ENCODE assay signal across 8 cellular contexts in the genomic region with DNA sequence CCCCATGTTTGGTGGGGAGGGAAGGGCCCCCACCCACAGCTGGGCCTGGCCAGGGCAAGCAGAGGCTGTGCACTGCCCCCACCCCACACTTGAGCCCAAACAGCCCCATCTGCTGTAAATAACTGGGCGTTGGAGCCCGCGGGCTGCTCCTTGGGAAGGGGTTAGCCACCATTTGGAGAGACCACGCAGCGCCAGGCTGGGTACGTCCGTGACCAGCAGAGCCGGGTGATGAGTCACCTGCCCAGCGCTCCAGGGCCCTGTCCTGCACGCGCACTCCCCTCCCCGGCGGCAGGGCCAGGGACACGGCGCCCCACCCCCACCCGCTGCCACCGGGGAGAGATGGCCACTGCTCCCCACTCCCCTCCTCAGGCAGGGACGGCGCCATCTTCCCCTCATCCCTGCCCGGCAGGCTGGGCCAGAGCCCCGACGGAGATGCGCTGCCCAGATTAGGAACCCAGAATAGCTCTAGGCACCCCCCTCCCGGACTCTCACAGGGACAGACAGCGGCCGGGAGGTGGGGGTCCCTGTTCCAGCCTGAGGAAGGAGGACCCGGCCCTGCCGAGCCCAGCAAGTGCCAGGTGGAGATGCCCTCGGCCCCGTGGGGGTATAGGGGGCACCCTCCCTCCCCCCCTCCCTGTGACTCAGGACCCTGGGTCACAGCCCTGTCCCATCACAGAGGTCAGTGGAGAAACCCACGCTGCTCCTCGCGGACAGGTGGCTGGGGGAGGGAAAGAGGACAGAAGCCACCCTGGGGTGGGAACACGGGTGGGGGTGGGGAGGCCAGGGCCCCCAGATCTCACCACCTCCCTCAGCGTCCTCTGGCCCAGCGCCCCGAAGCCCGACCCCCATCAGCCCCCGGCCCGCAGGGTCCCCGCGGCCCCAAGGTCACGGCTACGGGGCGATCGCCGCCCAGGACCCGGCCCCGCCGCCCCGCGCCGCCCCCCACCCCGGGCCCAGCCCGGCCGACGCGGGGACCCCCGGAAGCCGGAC. TPM values are rescaled to one million over a fixed set of nuclear protein-coding genes. Genes with fewer than 3 reads are reported as not detected.
DNase-seq lines count a peak whose midpoint lies in the region; ATAC-seq lines count a peak whose summit lies in the region.

No MANE protein-coding gene starts in this region.

- POLR2A ChIA-PET in activated CD4-positive, alpha-beta T cell treated with anti-CD3 and anti-CD28 coated beads for 36 hours (lab: Charles Lee), result no interaction called here
- POLR2A ChIA-PET in activated CD4-positive, alpha-beta T cell treated with anti-CD3 and anti-CD28 coated beads, Interleukin-2, amount 10 ng/mL, durations not matched to agents 7 days and 5 days (lab: Charles Lee), result no interaction called here

- H3K27ac Mint-ChIP-seq in memory B cell, result no peak overlapping the region
- no peak overlapping the region for H3K27ac Mint-ChIP-seq in activated CD4-positive, alpha-beta T cell treated with anti-CD3 and anti-CD28 coated beads for 36 hours
- no peak overlapping the region for H3K27ac Mint-ChIP-seq in activated CD4-positive, alpha-beta T cell treated with anti-CD3 and anti-CD28 coated beads, Interleukin-2, amount 10 ng/mL, durations not matched to agents 7 days and 5 days

- no peak for ATAC-seq in memory B cell (ENCODE audit: low read depth)
- ATAC-seq in activated CD4-positive, alpha-beta T cell treated with anti-CD3 and anti-CD28 coated beads for 36 hours, result no peak

- H3K27me3 ChIP-seq in BLaER1, result peaks cover 10% of the 10 kb centered on the region; the same call in 1 of the 2 replicates

- no peaks in the 10 kb centered on the region for H3K9me3 ChIP-seq in BLaER1

- intact Hi-C loops in activated CD4-positive, alpha-beta T cell treated with anti-CD3 and anti-CD28 coated beads for 36 hours (cut with DNase I, micrococcal nuclease), result loop anchor here in 1 of 2 experiments (2.0 kb wide), 1 partner anchor 23 kb away; a partner anchor contains a TSS

- CTCF ChIA-PET in activated CD4-positive, alpha-beta T cell treated with anti-CD3 and anti-CD28 coated beads for 36 hours (lab: Charles Lee), result interaction anchor here (0.5 to 0.6 kb wide), 2 partner anchors 283 to 689 kb away, joined by 3 to 4 read pairs; no protein-coding TSS in a partner anchor
- CTCF ChIA-PET in activated CD4-positive, alpha-beta T cell treated with anti-CD3 and anti-CD28 coated beads, Interleukin-2, amount 10 ng/mL, durations not matched to agents 7 days and 5 days (lab: Charles Lee), result interaction anchor here (2.5 kb wide), 1 partner anchor 39 kb away, joined by 5 read pairs; a partner anchor contains a TSS

- H3K27ac ChIP-seq in BLaER1 (peak overlapping the region; percentile 56; the same call in 1 of the 2 replicates), cingulate gyrus (ENCODE audit: low read depth, low read length) (peak overlapping the region; percentile 19)

- H3K4me1 ChIP-seq in BLaER1, result peaks cover 70% of the 10 kb centered on the region

- peak overlapping the region; percentile 97 for H3K4me2 ChIP-seq in BLaER1

- peaks cover 2% of the 10 kb centered on the region for H3K4me1 Mint-ChIP-seq in memory B cell
- peaks cover 2% of the 10 kb centered on the region for H3K4me1 Mint-ChIP-seq in activated CD4-positive, alpha-beta T cell treated with anti-CD3 and anti-CD28 coated beads for 36 hours
- H3K4me1 Mint-ChIP-seq in activated CD4-positive, alpha-beta T cell treated with anti-CD3 and anti-CD28 coated beads, Interleukin-2, amount 10 ng/mL, durations not matched to agents 7 days and 5 days, result peaks cover 2% of the 10 kb centered on the region

- no peaks in the 10 kb centered on the region for H3K36me3 Mint-ChIP-seq in memory B cell
- no peaks in the 10 kb centered on the region for H3K36me3 Mint-ChIP-seq in activated CD4-positive, alpha-beta T cell treated with anti-CD3 and anti-CD28 coated beads for 36 hours (ENCODE audit: low read depth)
- H3K36me3 Mint-ChIP-seq in activated CD4-positive, alpha-beta T cell treated with anti-CD3 and anti-CD28 coated beads, Interleukin-2, amount 10 ng/mL, durations not matched to agents 7 days and 5 days (ENCODE audit: low read depth), result no peaks in the 10 kb centered on the region

- DNase-seq in LoVo (ENCODE audit: low spot score) (peak; percentile 19), memory B cell (ENCODE audit: low spot score in 2 of 2) (no peak), NCI-H2107 (lab: John Stamatoyannopoulos, UW) (no peak)
- DNase-seq in activated CD4-positive, alpha-beta T cell treated with anti-CD3 and anti-CD28 coated beads for 36 hours, result no peak
- DNase-seq in activated CD4-positive, alpha-beta T cell treated with anti-CD3 and anti-CD28 coated beads, Interleukin-2, amount 10 ng/mL, durations not matched to agents 7 days and 5 days, result no peak
- no peak for DNase-seq in NK-92 treated with Interleukin-12 subunit alpha and Interleukin-12 subunit beta, amount 100 ng/mL, for 24 hours (lab: John Stamatoyannopoulos, UW)

- H3K36me3 ChIP-seq in BLaER1, result peaks cover 27% of the 10 kb centered on the region

- peak overlapping the region; percentile 73 for H3K4me3 Mint-ChIP-seq in memory B cell
- H3K4me3 Mint-ChIP-seq in activated CD4-positive, alpha-beta T cell treated with anti-CD3 and anti-CD28 coated beads for 36 hours, result no peak overlapping the region
- H3K4me3 Mint-ChIP-seq in activated CD4-positive, alpha-beta T cell treated with anti-CD3 and anti-CD28 coated beads, Interleukin-2, amount 10 ng/mL, durations not matched to agents 7 days and 5 days, result no peak overlapping the region

- H3K9me3 Mint-ChIP-seq in memory B cell, result no peaks in the 10 kb centered on the region
- H3K9me3 Mint-ChIP-seq in activated CD4-positive, alpha-beta T cell treated with anti-CD3 and anti-CD28 coated beads for 36 hours (ENCODE audit: low read depth), result no peaks in the 10 kb centered on the region
- no peaks in the 10 kb centered on the region for H3K9me3 Mint-ChIP-seq in activated CD4-positive, alpha-beta T cell treated with anti-CD3 and anti-CD28 coated beads, Interleukin-2, amount 10 ng/mL, durations not matched to agents 7 days and 5 days

- H3K27me3 Mint-ChIP-seq in memory B cell, result peaks cover 6% of the 10 kb centered on the region
- peaks cover 12% of the 10 kb centered on the region for H3K27me3 Mint-ChIP-seq in activated CD4-positive, alpha-beta T cell treated with anti-CD3 and anti-CD28 coated beads for 36 hours
- H3K27me3 Mint-ChIP-seq in activated CD4-positive, alpha-beta T cell treated with anti-CD3 and anti-CD28 coated beads, Interleukin-2, amount 10 ng/mL, durations not matched to agents 7 days and 5 days, result peaks cover 20% of the 10 kb centered on the region

- peaks cover 48% of the 10 kb centered on the region for H4K20me1 ChIP-seq in BLaER1

- peak overlapping the region; percentile 67 for H3K4me3 ChIP-seq in BLaER1

- H3K9ac ChIP-seq in BLaER1, result peak overlapping the region; percentile 71; the same call in 1 of the 2 replicates

RNA-seq across cellular contexts. Expression of a gene that starts 0.6 kb away (rescaled TPM):
- total RNA-seq in activated CD4-positive, alpha-beta T cell treated with anti-CD3 and anti-CD28 coated beads for 36 hours, result under 1 TPM; 0.69 to 0.81 TPM
- total RNA-seq in activated CD4-positive, alpha-beta T cell treated with anti-CD3 and anti-CD28 coated beads, Interleukin-2, amount 10 ng/mL, durations not matched to agents 7 days and 5 days, result under 1 TPM; 0.12 to 0.17 TPM

RNA-seq across cellular contexts. Expression of a gene that starts 22.3 kb away (rescaled TPM):
- 100 to 1,000 TPM; 119 to 133 TPM for total RNA-seq in activated CD4-positive, alpha-beta T cell treated with anti-CD3 and anti-CD28 coated beads for 36 hours
- 100 to 1,000 TPM; 167 to 193 TPM for total RNA-seq in activated CD4-positive, alpha-beta T cell treated with anti-CD3 and anti-CD28 coated beads, Interleukin-2, amount 10 ng/mL, durations not matched to agents 7 days and 5 days

RNA-seq across cellular contexts. Expression of a gene that starts 25.8 kb away (rescaled TPM):
- total RNA-seq in activated CD4-positive, alpha-beta T cell treated with anti-CD3 and anti-CD28 coated beads for 36 hours, result not detected
- under 1 TPM; 0.10 to 0.12 TPM for total RNA-seq in activated CD4-positive, alpha-beta T cell treated with anti-CD3 and anti-CD28 coated beads, Interleukin-2, amount 10 ng/mL, durations not matched to agents 7 days and 5 days

RNA-seq across cellular contexts. Expression of a gene that starts 38.9 kb away (rescaled TPM):
- under 1 TPM; 0.25 to 0.48 TPM for total RNA-seq in activated CD4-positive, alpha-beta T cell treated with anti-CD3 and anti-CD28 coated beads for 36 hours
- total RNA-seq in activated CD4-positive, alpha-beta T cell treated with anti-CD3 and anti-CD28 coated beads, Interleukin-2, amount 10 ng/mL, durations not matched to agents 7 days and 5 days, result under 1 TPM; 0.71 to 0.74 TPM

RNA-seq across cellular contexts. Expression of a gene that starts 49.3 kb away (rescaled TPM):
- not detected for total RNA-seq in activated CD4-positive, alpha-beta T cell treated with anti-CD3 and anti-CD28 coated beads for 36 hours
- total RNA-seq in activated CD4-positive, alpha-beta T cell treated with anti-CD3 and anti-CD28 coated beads, Interleukin-2, amount 10 ng/mL, durations not matched to agents 7 days and 5 days, result not detected
